8 cellular contexts compared by ENCODE assay signal in the genomic region with DNA sequence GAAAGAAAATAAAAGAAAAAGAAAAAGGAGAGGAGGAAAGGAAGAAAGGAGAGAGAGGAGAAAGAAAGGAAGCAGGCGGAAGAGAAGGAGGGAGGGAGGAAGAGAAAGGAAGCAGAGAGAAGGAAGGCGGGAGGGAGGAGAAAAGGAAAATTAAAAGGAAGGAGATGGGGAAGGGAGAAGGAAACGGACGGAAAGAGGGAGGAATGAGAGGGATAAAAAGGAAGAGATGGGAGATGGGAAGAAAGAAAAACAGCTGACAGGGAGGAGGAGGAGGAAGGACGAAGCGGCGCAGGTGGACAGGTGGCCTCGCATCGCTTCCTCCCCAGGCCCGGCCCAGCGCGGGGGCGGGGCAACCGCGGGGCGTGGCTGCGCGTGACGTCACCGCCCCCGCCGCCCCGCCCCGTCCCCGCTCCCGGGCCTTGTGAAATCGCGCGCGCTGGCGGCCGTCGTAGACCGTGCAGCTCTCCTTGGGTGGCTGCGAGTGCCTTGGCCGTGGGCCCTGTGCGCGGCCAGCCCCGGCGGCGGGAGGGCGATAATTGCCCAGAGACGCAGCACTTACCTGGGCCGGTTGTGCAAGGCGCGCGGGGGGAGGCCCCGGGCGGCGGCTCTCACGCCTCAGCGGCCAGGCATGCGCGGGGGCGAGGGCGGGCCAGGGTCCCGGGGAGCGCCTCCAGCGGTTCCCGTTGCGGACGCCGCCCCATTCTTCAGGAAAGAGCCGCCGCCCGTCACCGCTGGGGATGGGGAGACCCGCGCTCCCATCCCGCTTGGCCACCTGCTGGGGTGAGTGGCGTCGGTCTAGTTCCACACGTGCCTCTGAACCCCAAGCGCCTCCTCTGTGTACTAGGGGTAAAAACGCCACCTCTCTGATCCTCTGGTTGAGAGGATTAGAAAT. TPM values are rescaled to one million over a fixed set of nuclear protein-coding genes. Genes with fewer than 3 reads are reported as not detected.
DNase-seq lines count a peak whose midpoint lies in the region; ATAC-seq, FAIRE-seq and TF ChIP-seq lines count a peak whose summit lies in the region.

No MANE protein-coding gene starts in this region.

- peaks cover 7% of the 10 kb centered on the region for H3K27me3 Mint-ChIP-seq in activated naive CD4-positive, alpha-beta T cell treated with anti-CD3 and anti-CD28 coated beads, Interleukin-2, amount 50 U/mL, for 24 hours

- peaks cover 15% of the 10 kb centered on the region for H3K4me1 Mint-ChIP-seq in activated naive CD4-positive, alpha-beta T cell treated with anti-CD3 and anti-CD28 coated beads, Interleukin-2, amount 50 U/mL, for 24 hours

- no peak for TF ChIP-seq EP300 in transverse colon (IDR thresholded peaks at IDR 0.05; ENCODE audit: low read depth)

- H3K4ac ChIP-seq in trophoblast cell (ENCODE audit: low read depth, low read length): peak overlapping the region; percentile 47

- H3K9ac ChIP-seq in KMS-11: peak overlapping the region; percentile 77
- no peak overlapping the region for H3K9ac ChIP-seq in trophoblast cell (ENCODE audit: low read length)

- no peaks in the 10 kb centered on the region for H3K9me3 Mint-ChIP-seq in activated naive CD4-positive, alpha-beta T cell treated with anti-CD3 and anti-CD28 coated beads, Interleukin-2, amount 50 U/mL, for 24 hours

- H2AFZ ChIP-seq in KMS-11 (ENCODE audit: low read depth) (peak overlapping the region; percentile 99), trophoblast cell (ENCODE audit: insufficient read depth, low read length, poor library complexity) (peak overlapping the region; percentile 85)

- H2AK5ac ChIP-seq in trophoblast cell (ENCODE audit: low read length): no peak overlapping the region

- peak overlapping the region; percentile 75 for H4K91ac ChIP-seq in trophoblast cell (ENCODE audit: low read depth, low read length)

- H3K79me1 ChIP-seq in trophoblast cell (ENCODE audit: low read length): peaks cover 3% of the 10 kb centered on the region

- H3K36me3 ChIP-seq in KMS-11 (ENCODE audit: insufficient read depth) (no peaks in the 10 kb centered on the region), cardiac muscle cell (no peaks in the 10 kb centered on the region), trophoblast cell (ENCODE audit: control insufficient read depth in 1 of 2, insufficient read depth in 2 of 2, low read length in 2 of 2) (no peaks in the 10 kb centered on the region), transverse colon (no peaks in the 10 kb centered on the region)

- TF ChIP-seq CTCF in D721Med (IDR thresholded peaks at IDR 0.05; ENCODE audit: insufficient read depth, missing control alignments) (peak; percentile 1), KMS-11 (conservative IDR thresholded peaks at IDR 0.05; ENCODE audit: low read depth, low read length) (no peak), cardiac muscle cell (IDR thresholded peaks at IDR 0.05; ENCODE audit: low read depth, low read length) (peak; percentile 3), transverse colon (IDR thresholded peaks at IDR 0.05) (peak in 2 of 5 experiments; percentile 17 to 37)

- peak overlapping the region; percentile 82 for H3K14ac ChIP-seq in trophoblast cell (ENCODE audit: low read length)

- H3K4me3 ChIP-seq in KMS-11 (IDR thresholded peaks at IDR 0.05; ENCODE audit: insufficient read depth, low read depth, low read length) (no peak overlapping the region), cardiac muscle cell (peak overlapping the region; percentile 46), trophoblast cell (ENCODE audit: low read depth, low read length) (peak overlapping the region; percentile 74), transverse colon (peak overlapping the region; percentile 5 to 57 (median 42))

- FAIRE-seq in D721Med (lab: Jason Lieb, UNC): no peak

- in situ Hi-C loops in SK-MEL-5 (cut with HindIII; ENCODE audit: low pct_unique_long_range_greater_than_20kb, low sequenced_read_pairs) (no loop called here), transverse colon (cut with MboI; ENCODE audit: low pct_ligation_motif_present in 1 of 4, low pct_unique_long_range_greater_than_20kb in 1 of 4, low sequenced_read_pairs in 3 of 4) (loop anchor here in 1 of 4 donors (25.0 kb wide), 1 partner anchor 91 kb away; no protein-coding TSS in a partner anchor)

- H3K79me2 ChIP-seq in KMS-11 (ENCODE audit: insufficient read depth, low read depth) (no peaks in the 10 kb centered on the region), trophoblast cell (ENCODE audit: control insufficient read depth, insufficient read depth, low read length, poor library complexity) (peaks cover 2% of the 10 kb centered on the region)

- H3K4me1 ChIP-seq in KMS-11 (ENCODE audit: low read depth, poor library complexity, severe bottlenecking) (peaks cover 9% of the 10 kb centered on the region), cardiac muscle cell (ENCODE audit: low read depth) (no peaks in the 10 kb centered on the region), trophoblast cell (ENCODE audit: control insufficient read depth in 1 of 2, insufficient read depth in 2 of 2, low read length in 2 of 2) (peaks cover 3 to 7% of the 10 kb centered on the region in 2 experiments), transverse colon (peaks cover 0 to 10% (median 7%) of the 10 kb centered on the region in 4 donors)

- no peaks in the 10 kb centered on the region for H3K36me3 Mint-ChIP-seq in activated naive CD4-positive, alpha-beta T cell treated with anti-CD3 and anti-CD28 coated beads, Interleukin-2, amount 50 U/mL, for 24 hours

- 100% methylated on average over 3 of the region's 75 CpGs for WGBS in trophoblast cell (ENCODE audit: extremely low coverage, insufficient coverage, insufficient read length)
- WGBS in transverse colon (ENCODE audit: low coverage in 1 of 2), 2 donors: 3 to 5% methylated on average over 7 to 40 of the region's 75 CpGs

- no peak overlapping the region for H2BK12ac ChIP-seq in trophoblast cell (ENCODE audit: low read length)

- no peak overlapping the region for H2BK5ac ChIP-seq in trophoblast cell (ENCODE audit: low read depth, low read length, poor library complexity)

- 0 out of 2 replicates have a peak overlapping the region, but pooled peaks have one; percentile 31 for H3K27ac ChIP-seq in KMS-11
- H3K27ac ChIP-seq in cardiac muscle cell: no peak overlapping the region
- H3K27ac ChIP-seq in trophoblast cell (ENCODE audit: low read depth, low read length): no peak overlapping the region
- peak overlapping the region in 3 of 4 donors; percentile 23 to 63 (median 57) for H3K27ac ChIP-seq in transverse colon

- H3K27ac Mint-ChIP-seq in activated naive CD4-positive, alpha-beta T cell treated with anti-CD3 and anti-CD28 coated beads, Interleukin-2, amount 50 U/mL, for 24 hours: peak overlapping the region; percentile 68

- peak; percentile 67 for ATAC-seq in GM21619 (IDR thresholded peaks at IDR 0.05; ENCODE audit: unreplicated experiment)

- intact Hi-C loops in transverse colon (cut with DNase I; ENCODE audit: low total_unique reads): no loop called here

- H3K23ac ChIP-seq in trophoblast cell (ENCODE audit: low read length): no peak overlapping the region

- TF ChIP-seq POLR2A in transverse colon (IDR thresholded peaks at IDR 0.05): peak; percentile 26

- H3K18ac ChIP-seq in trophoblast cell (ENCODE audit: low read length): peak overlapping the region; percentile 63

- DNase-seq in D721Med (ENCODE audit: insufficient read length, low spot score) (peak; percentile 68), SK-MEL-5 (ENCODE audit: low read depth, low spot score) (peak; percentile 50), cardiac muscle cell (ENCODE audit: low read depth in 1 of 2, low spot score in 1 of 2) (peak; percentile 69 to 83), trophoblast cell (peak; percentile 66 to 85), transverse colon (peak; percentile 77)

- H4K12ac ChIP-seq in trophoblast cell (ENCODE audit: low read depth, low read length): peak overlapping the region; percentile 40

- peak overlapping the region; percentile 86 for H3K4me3 Mint-ChIP-seq in activated naive CD4-positive, alpha-beta T cell treated with anti-CD3 and anti-CD28 coated beads, Interleukin-2, amount 50 U/mL, for 24 hours

- H3K9me3 ChIP-seq in cardiac muscle cell (ENCODE audit: low read depth): no peaks in the 10 kb centered on the region
- peaks cover 2% of the 10 kb centered on the region for H3K9me3 ChIP-seq in trophoblast cell (ENCODE audit: insufficient read depth, low read depth, low read length)
- H3K9me3 ChIP-seq in transverse colon: no peaks in the 10 kb centered on the region

- H3K27me3 ChIP-seq in KMS-11 (ENCODE audit: insufficient read depth, low read depth): no peaks in the 10 kb centered on the region
- H3K27me3 ChIP-seq in cardiac muscle cell: peaks cover 76% of the 10 kb centered on the region
- H3K27me3 ChIP-seq in trophoblast cell (ENCODE audit: insufficient read depth, low read length): no peaks in the 10 kb centered on the region
- H3K27me3 ChIP-seq in transverse colon: peaks cover 60% of the 10 kb centered on the region

- peak overlapping the region; percentile 86 for H4K8ac ChIP-seq in trophoblast cell (ENCODE audit: low read depth, low read length)

- no peaks in the 10 kb centered on the region for H4K20me1 ChIP-seq in KMS-11 (ENCODE audit: insufficient read depth)

- H3K4me2 ChIP-seq in KMS-11 (peak overlapping the region; percentile 58), trophoblast cell (ENCODE audit: low read length) (peak overlapping the region; percentile 66)

- H2BK120ac ChIP-seq in trophoblast cell (ENCODE audit: insufficient read depth, low read length, poor library complexity): peak overlapping the region; percentile 53

RNA-seq across cellular contexts. Expression of a gene that starts 49.6 kb away (rescaled TPM):
- 0.11 and 0.79 TPM in 2 replicates for total RNA-seq in SK-MEL-5 (2014; rRNA removed; shearing (Covaris generic))
- 0.55 and 1.5 TPM in 2 replicates for polyA plus RNA-seq in SK-MEL-5 (2015; cell fraction: cytosol; rRNA removed)
- 0.16 and 1.5 TPM in 2 replicates for polyA plus RNA-seq in SK-MEL-5 (2015; cell fraction: nucleus; rRNA removed)
- not detected in 2 replicates for total RNA-seq in cardiac muscle cell
- polyA plus RNA-seq in cardiac muscle cell: not detected in 2 replicates
- not detected in 2 replicates for polyA plus RNA-seq in trophoblast cell (2013)
- total RNA-seq in transverse colon: not detected

Comparison
In these comparisons a context has a peak if more than half of its experiments do, and no peak if none do; other contexts are left out.
1. H3K27ac ChIP-seq: peak in KMS-11 (single experiment) and transverse colon (3 of 4); none in cardiac muscle cell (single experiment) and trophoblast cell (single experiment).
2. Peak in every context shown above with its lines, with median percentiles within 50 percentile points of each other: DNase-seq.